ENCODE assay signal across 8 cellular contexts in the genomic region with DNA sequence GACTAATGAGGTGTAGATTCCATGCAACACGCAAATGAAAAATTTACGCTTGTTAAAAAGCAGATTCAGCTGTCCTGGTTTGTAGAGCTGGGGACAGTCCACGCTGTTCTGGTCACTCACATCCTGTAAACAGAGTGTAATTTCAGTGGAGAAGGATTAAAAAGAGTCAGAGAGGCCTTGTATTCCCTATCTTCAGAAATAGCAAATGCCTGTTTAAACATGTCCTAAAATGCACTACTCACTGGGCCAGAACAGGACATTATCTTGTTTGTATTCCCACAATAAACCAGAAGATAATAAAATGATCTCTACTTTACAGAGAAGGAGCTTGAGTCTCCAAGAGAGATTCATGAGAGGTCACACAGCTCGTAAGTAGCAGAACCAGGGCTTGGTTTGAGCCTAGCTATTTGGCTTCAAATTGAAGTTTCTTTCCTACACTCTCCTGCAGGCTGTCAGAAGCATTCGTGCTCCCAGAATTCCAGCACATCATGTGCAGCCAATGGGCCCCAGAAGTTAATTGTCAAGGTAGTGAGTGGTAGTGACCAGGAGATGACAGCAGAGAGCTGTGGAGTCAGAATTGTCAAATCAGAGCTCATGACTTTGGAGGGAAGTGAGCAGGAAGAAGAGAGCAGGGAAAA.
DNase-seq lines count a peak whose midpoint lies in the region; ATAC-seq and TF ChIP-seq lines count a peak whose summit lies in the region.

No MANE protein-coding gene starts in this region.

- POLR2A ChIA-PET in Panc1 (lab: Charles Lee): no interaction called here

- H3K36me3 ChIP-seq in Panc1 (ENCODE audit: control insufficient read depth, insufficient read depth, low read length) (no peaks in the 10 kb centered on the region), heart right ventricle (peaks cover 0 to 21% (median 0%) of the 10 kb centered on the region in 9 donors)
- H3K36me3 ChIP-seq in effector memory CD4-positive, alpha-beta T cell (ENCODE audit: control insufficient read depth, insufficient read depth, low read length): no peaks in the 10 kb centered on the region

- CTCF ChIA-PET in Panc1 (lab: Charles Lee): interaction anchor here (0.6 kb wide), 1 partner anchor 11 kb away, joined by 3 read pairs; no protein-coding TSS in a partner anchor

- TF ChIP-seq CTCF in GM12864 (IDR thresholded peaks at IDR 0.05; ENCODE audit: low read depth, low read length, missing control alignments): peak; percentile 52
- peak; percentile 32; the same call in 1 of the 2 replicates for TF ChIP-seq CTCF in Panc1 (IDR thresholded peaks at IDR 0.05)
- peak in 8 of 9 donors; percentile 38 to 53 (median 44) for TF ChIP-seq CTCF in heart right ventricle (IDR thresholded peaks at IDR 0.05)

- H3K9me3 ChIP-seq in Panc1 (ENCODE audit: control insufficient read depth, insufficient read depth, low read depth, low read length): no peaks in the 10 kb centered on the region
- no peaks in the 10 kb centered on the region for H3K9me3 ChIP-seq in heart right ventricle
- H3K9me3 ChIP-seq in effector memory CD4-positive, alpha-beta T cell (ENCODE audit: control insufficient read depth, low read length): no peaks in the 10 kb centered on the region

- in situ Hi-C loops in Panc1 (cut with HindIII; ENCODE audit: low pct_unique_long_range_greater_than_20kb, low sequenced_read_pairs): no loop called here

- H3K27ac ChIP-seq in Panc1 (ENCODE audit: low read length) (no peak overlapping the region), heart right ventricle (peak overlapping the region; percentile 54 to 81 (median 73))
- no peak overlapping the region for H3K27ac ChIP-seq in effector memory CD4-positive, alpha-beta T cell (ENCODE audit: insufficient read depth, low read length, poor library complexity, severe bottlenecking)

- 67 to 71% methylated on average over 5 of the region's 5 CpGs for WGBS in heart right ventricle, 2 donors

- H3K4me3 ChIP-seq in GM12864 (ENCODE audit: low read depth, low read length) (no peak overlapping the region), Panc1 (ENCODE audit: low read depth in 2 of 2, low read length in 2 of 2) (no peak overlapping the region), heart right ventricle (peak overlapping the region in 1 of 10 donors; percentile 2)
- H3K4me3 ChIP-seq in effector memory CD4-positive, alpha-beta T cell (ENCODE audit: insufficient read depth, low read depth, low read length, poor library complexity, severe bottlenecking): no peak overlapping the region

- no peaks in the 10 kb centered on the region for H3K4me1 ChIP-seq in Panc1 (ENCODE audit: control insufficient read depth, insufficient read depth, low read length)
- peaks cover 0 to 29% (median 12%) of the 10 kb centered on the region in 9 donors for H3K4me1 ChIP-seq in heart right ventricle
- no peaks in the 10 kb centered on the region for H3K4me1 ChIP-seq in effector memory CD4-positive, alpha-beta T cell (ENCODE audit: control insufficient read depth, insufficient read depth, low read length, poor library complexity, severe bottlenecking)

- H3K27me3 ChIP-seq in Panc1 (ENCODE audit: control insufficient read depth, insufficient read depth, low read length) (no peaks in the 10 kb centered on the region), heart right ventricle (no peaks in the 10 kb centered on the region)
- no peaks in the 10 kb centered on the region for H3K27me3 ChIP-seq in effector memory CD4-positive, alpha-beta T cell (replicated peaks; ENCODE audit: control insufficient read depth, insufficient read depth, low read length, poor library complexity, severe bottlenecking)

- no TSS peak for BruUV-seq in Panc1 (replicated peaks; lab: Mats Ljungman, UMichigan)

- intact Hi-C loops in Panc1 (cut with micrococcal nuclease; ENCODE audit: unreplicated experiment) (no loop called here), heart right ventricle (cut with DNase I) (loop anchor here in 3 of 10 donors (5.0 kb wide), 3 partner anchors 126 to 254 kb away; a partner anchor contains a TSS)

- DNase-seq in GM12864 (ENCODE audit: low read depth): no peak
- DNase-seq in Panc1 (ENCODE audit: low read depth, low spot score): no peak
- peak in 1 of 2 donors; percentile 29 for DNase-seq in heart right ventricle
- peak; percentile 27 for DNase-seq in putamen (ENCODE audit: low spot score)
- no peak for DNase-seq in effector memory CD4-positive, alpha-beta T cell
- no peak for DNase-seq in DMS79 treated with DMSO at 0.1 percent for 48 hours (lab: John Stamatoyannopoulos, UW)
- no peak for DNase-seq in NCI-H446 (lab: John Stamatoyannopoulos, UW)
- no peak for DNase-seq in stimulated activated naive CD4-positive, alpha-beta T cell (lab: John Stamatoyannopoulos, UW)

- ATAC-seq in Panc1: no peak
- peak; percentile 44 to 88 (median 80) for ATAC-seq in heart right ventricle

Comparison
In these comparisons a context has a peak if more than half of its experiments do, and no peak if none do; other contexts are left out.
1. H3K27ac ChIP-seq: peak in heart right ventricle (10 of 10); none in Panc1 (single experiment) and effector memory CD4-positive, alpha-beta T cell (single experiment).
2. Peak in every context shown above with its lines, with median percentiles within 50 percentile points of each other: CTCF ChIP-seq.